In genomic region chr14:38201137-38201828, GRCh38 we compare ENCODE assay signal across 2 cellular contexts.
TF ChIP-seq lines count a peak whose summit lies in the region.

No MANE protein-coding gene starts in this region.

TF ChIP-seq in IMR-90, 13 proteins besides CTCF, POLR2A, EP300 and RAD21:
- no peak for TF ChIP-seq RFX5 (IDR thresholded peaks at IDR 0.05; ENCODE audit: low read depth, low read length)
- no peak for TF ChIP-seq MAZ (IDR thresholded peaks at IDR 0.05; ENCODE audit: borderline replicate concordance, low read depth, low read length)
- TF ChIP-seq BHLHE40 (IDR thresholded peaks at IDR 0.05; ENCODE audit: low read depth, low read length) = no peak
- no peak for TF ChIP-seq USF2 (IDR thresholded peaks at IDR 0.05; ENCODE audit: low read depth, low read length)
- no peak for TF ChIP-seq RCOR1 (IDR thresholded peaks at IDR 0.05; ENCODE audit: insufficient replicate concordance, low read length)
- no peak for TF ChIP-seq ELK1 (IDR thresholded peaks at IDR 0.05; ENCODE audit: borderline replicate concordance, low read depth, low read length)
- no peak for TF ChIP-seq SMC3 (IDR thresholded peaks at IDR 0.05; ENCODE audit: low read depth, low read length)
- no peak for TF ChIP-seq MXI1 (IDR thresholded peaks at IDR 0.05; ENCODE audit: borderline replicate concordance, low read depth, low read length)
- no peak for TF ChIP-seq FOS (IDR thresholded peaks at IDR 0.05; ENCODE audit: low read depth, low read length)
- TF ChIP-seq CHD1 (IDR thresholded peaks at IDR 0.05; ENCODE audit: low read depth, low read length) = no peak
- TF ChIP-seq NFE2L2 (IDR thresholded peaks at IDR 0.05; ENCODE audit: low read depth, low read length) = no peak
- TF ChIP-seq MAFK (IDR thresholded peaks at IDR 0.05; ENCODE audit: low read depth, low read length) = no peak
- no peak for TF ChIP-seq CEBPB (IDR thresholded peaks at IDR 0.05; ENCODE audit: low read depth, low read length)

TF ChIP-seq in H1, 55 proteins besides CTCF, POLR2A, EP300 and RAD21:
- TF ChIP-seq HDAC6 (IDR thresholded peaks at IDR 0.05; ENCODE audit: low read depth, low read length) = no peak
- no peak for TF ChIP-seq SP2 (IDR thresholded peaks at IDR 0.05; ENCODE audit: low read length)
- peak; percentile 95 for TF ChIP-seq POLR2AphosphoS5 (IDR thresholded peaks at IDR 0.05; ENCODE audit: low read depth, low read length)
- no peak for TF ChIP-seq RFX5 (IDR thresholded peaks at IDR 0.05; ENCODE audit: borderline replicate concordance, low read depth, low read length)
- no peak for TF ChIP-seq MAFK (IDR thresholded peaks at IDR 0.05; ENCODE audit: low read depth, low read length)
- TF ChIP-seq TAF7 (optimal IDR thresholded peaks at IDR 0.05; ENCODE audit: borderline replicate concordance, low read depth, low read length) = peak; percentile 67
- TF ChIP-seq KDM5A (IDR thresholded peaks at IDR 0.05; ENCODE audit: low read length) = no peak
- TF ChIP-seq YY1 (IDR thresholded peaks at IDR 0.05; ENCODE audit: low read depth, low read length) = no peak
- TF ChIP-seq E2F6 (IDR thresholded peaks at IDR 0.05) = 0 out of 2 replicates have a peak, but pooled peaks have one; percentile 10
- TF ChIP-seq CREB1 (IDR thresholded peaks at IDR 0.05) = no peak
TF ChIP-seq in H1: peak in this region for 3.
